In genomic region chr5:147427784-147428401, GRCh38 we compare ENCODE assay signal across 16 cellular contexts.
DNase-seq lines count a peak whose midpoint lies in the region; ATAC-seq and TF ChIP-seq lines count a peak whose summit lies in the region.
"Had no signal": no experiment of that assay in that cellular context is flagged by ENCODE, and none has a peak within 500 bp of the region (broad histone marks: within the 10 kb centered on the region; RNA-seq: fewer than 3 reads in every experiment).

No MANE protein-coding gene starts in this region.

- no peak overlapping the region for H3K4ac ChIP-seq in IMR-90 (ENCODE audit: low read depth, low read length)

- H3K9me3 ChIP-seq in IMR-90 (ENCODE audit: control insufficient read depth, insufficient read depth, low read length) (no peaks in the 10 kb centered on the region), sigmoid colon (no peaks in the 10 kb centered on the region)

- no peak overlapping the region for H2AK9ac ChIP-seq in IMR-90 (replicated peaks; ENCODE audit: low read depth, low read length, poor library complexity)

- H4K20me1 ChIP-seq in IMR-90 (ENCODE audit: insufficient read depth, low read length) = no peaks in the 10 kb centered on the region

- ATAC-seq in IMR-90 (ENCODE audit: low read depth) = peak; percentile 73
- ATAC-seq: HepG2 had no signal

- H4K5ac ChIP-seq in IMR-90 (ENCODE audit: low read depth, low read length) = no peak overlapping the region

- H3K27me3 ChIP-seq in IMR-90 (ENCODE audit: control insufficient read depth, insufficient read depth, low read length) (no peaks in the 10 kb centered on the region), sigmoid colon (no peaks in the 10 kb centered on the region)

- no peak for TF ChIP-seq POLR2A in IMR-90 (IDR thresholded peaks at IDR 0.05; ENCODE audit: low read depth, low read length)
- TF ChIP-seq POLR2A in sigmoid colon (IDR thresholded peaks at IDR 0.05) = no peak
- no peak for TF ChIP-seq POLR2A in lower leg skin (IDR thresholded peaks at IDR 0.05)

- no peak overlapping the region for H2BK15ac ChIP-seq in IMR-90 (ENCODE audit: low read depth, low read length)

- no peak for TF ChIP-seq EP300 in sigmoid colon (IDR thresholded peaks at IDR 0.05)

- H3K4me3 Mint-ChIP-seq in brain = peak overlapping the region in 1 of 5 experiments; percentile 26
- H3K4me3 Mint-ChIP-seq: activated CD4-positive, alpha-beta memory T cell treated with anti-CD3 and anti-CD28 coated beads, Interleukin-2, amount 10 ng/mL, durations not matched to agents 7 days and 5 days had no signal

- TF ChIP-seq CTCF in IMR-90 (conservative IDR thresholded peaks at IDR 0.05; ENCODE audit: low read depth, low read length) (no peak), brain (conservative IDR thresholded peaks at IDR 0.05) (no peak), sigmoid colon (IDR thresholded peaks at IDR 0.05) (no peak), lower leg skin (IDR thresholded peaks at IDR 0.05) (no peak)

- H3K4me3 ChIP-seq in IMR-90 (ENCODE audit: insufficient read depth, low read depth, low read length) (no peak overlapping the region), sigmoid colon (no peak overlapping the region), lower leg skin (ENCODE audit: low read depth, poor library complexity, severe bottlenecking) (no peak overlapping the region)

- in situ Hi-C loops in IMR-90 (cut with MboI; ENCODE audit: low sequenced_read_pairs) = no loop called here
- in situ Hi-C loops in KBM-7 (cut with MboI; ENCODE audit: low pct_unique_long_range_greater_than_20kb, low sequenced_read_pairs) = no loop called here

- no peak for TF ChIP-seq RAD21 in IMR-90 (IDR thresholded peaks at IDR 0.05; ENCODE audit: low read length)

- H3K4me1 ChIP-seq in IMR-90 (ENCODE audit: control insufficient read depth, insufficient read depth, low read length) (peaks cover 9% of the 10 kb centered on the region), sigmoid colon (peaks cover 0 to 70% (median 69%) of the 10 kb centered on the region in 4 donors)

- no peak overlapping the region for H3K18ac ChIP-seq in IMR-90 (ENCODE audit: low read depth, low read length)

- H3K4me2 ChIP-seq in IMR-90 (ENCODE audit: low read depth, low read length) = no peak overlapping the region

- no peak overlapping the region for H2AK5ac ChIP-seq in IMR-90 (ENCODE audit: low read depth, low read length)

- dilution Hi-C loops in IMR-90 (cut with HindIII; ENCODE audit: low sequenced_read_pairs, unreplicated experiment) = no loop called here

- no peak overlapping the region for H3K9ac ChIP-seq in IMR-90 (ENCODE audit: low read depth, low read length)
- H3K9ac ChIP-seq: parathyroid adenoma had no signal

- CTCF ChIA-PET in IMR-90 (lab: Yijun Ruan, JAX) = no interaction called here

- no peak overlapping the region for H2BK5ac ChIP-seq in IMR-90 (ENCODE audit: low read depth, low read length, poor library complexity, severe bottlenecking)

- DNase-seq in IMR-90 (peak; percentile 60), glomerular visceral epithelial cell (ENCODE audit: extremely low spot score) (peak; percentile 22), sigmoid colon (no peak), lower leg skin (ENCODE audit: low spot score in 2 of 2) (no peak), cerebellar nuclear complex (lab: John Stamatoyannopoulos, UW) (no peak), iPS-NIHi11 (ENCODE audit: low spot score) (no peak), KBM-7 (no peak)
- DNase-seq: activated CD4-positive, alpha-beta memory T cell treated with anti-CD3 and anti-CD28 coated beads, Interleukin-2, amount 10 ng/mL, durations not matched to agents 7 days and 5 days; C1 segment of cervical spinal cord; head of caudate nucleus; NCI-H1694 treated with DMSO at 0.1 percent for 48 hours; OCI-M1; stimulated activated CD4-positive, alpha-beta T cell treated with anti-CD3 and anti-CD28 coated beads, Interleukin-1b, Interleukin-23, amount 100 ng/mL, for 48 hours had no signal

- H3K56ac ChIP-seq in IMR-90 (ENCODE audit: extremely low read depth, insufficient read depth, low read length) = no peak overlapping the region

- H3K36me3 Mint-ChIP-seq in brain = peaks cover 69% of the 10 kb centered on the region

- H2AFZ ChIP-seq in IMR-90 (replicated peaks; ENCODE audit: low read length, poor library complexity) = no peak overlapping the region
- H2AFZ ChIP-seq: parathyroid adenoma had no signal

- intact Hi-C loops in IMR-90 (cut with micrococcal nuclease) (no loop called here), sigmoid colon (cut with DNase I) (no loop called here), lower leg skin (cut with DNase I; ENCODE audit: low total_unique reads) (no loop called here)

- H3K36me3 ChIP-seq in IMR-90 (ENCODE audit: control insufficient read depth, insufficient read depth, low read length) (no peaks in the 10 kb centered on the region), sigmoid colon (peaks cover 0 to 17% (median 4%) of the 10 kb centered on the region in 4 donors)

- no CpG with 5 or more reads among the region's 1 CpG for WGBS in IMR-90 (ENCODE audit: extremely low coverage in 2 of 2, insufficient read length in 1 of 2), 2 experiments
- WGBS in sigmoid colon, 2 donors = 59 to 81% methylated on average over 1 of the region's 1 CpG
- WGBS in lower leg skin, 2 donors = 44 to 45% methylated on average over 1 of the region's 1 CpG

- peak overlapping the region in 4 of 5 experiments; percentile 4 to 93 (median 83) for H3K27ac Mint-ChIP-seq in brain
- H3K27ac Mint-ChIP-seq: activated CD4-positive, alpha-beta memory T cell treated with anti-CD3 and anti-CD28 coated beads, Interleukin-2, amount 10 ng/mL, durations not matched to agents 7 days and 5 days had no signal

- no peak overlapping the region for H4K8ac ChIP-seq in IMR-90 (ENCODE audit: low read depth in 2 of 2, low read length in 2 of 2)

- POLR2A ChIA-PET in IMR-90 (lab: Charles Lee; ENCODE audit: unreplicated experiment) = no interaction called here

- H3K23ac ChIP-seq in IMR-90 (ENCODE audit: low read depth, low read length) = no peak overlapping the region

- no peaks in the 10 kb centered on the region; the same call in 1 of the 2 replicates for H3K9me1 ChIP-seq in IMR-90 (ENCODE audit: insufficient read depth, low read length)

- peaks cover 30 to 44% of the 10 kb centered on the region in 2 experiments for H3K79me1 ChIP-seq in IMR-90 (ENCODE audit: low read depth in 1 of 2, low read length in 2 of 2)

- no peaks in the 10 kb centered on the region for H3K27me3 Mint-ChIP-seq in brain
- H3K27me3 Mint-ChIP-seq: activated CD4-positive, alpha-beta memory T cell treated with anti-CD3 and anti-CD28 coated beads, Interleukin-2, amount 10 ng/mL, durations not matched to agents 7 days and 5 days had no signal

- no peak overlapping the region for H3K14ac ChIP-seq in IMR-90 (replicated peaks; ENCODE audit: low read depth, low read length)

- peaks cover 75% of the 10 kb centered on the region for H3K4me1 Mint-ChIP-seq in brain
- H3K4me1 Mint-ChIP-seq: activated CD4-positive, alpha-beta memory T cell treated with anti-CD3 and anti-CD28 coated beads, Interleukin-2, amount 10 ng/mL, durations not matched to agents 7 days and 5 days had no signal

- H4K91ac ChIP-seq in IMR-90 (ENCODE audit: insufficient read depth, low read depth, low read length) = no peak overlapping the region

- no peak overlapping the region for H3K27ac ChIP-seq in IMR-90 (ENCODE audit: insufficient read depth, low read length)
- H3K27ac ChIP-seq in sigmoid colon = peak overlapping the region; percentile 10 to 78 (median 74)
- H3K27ac ChIP-seq: parathyroid adenoma had no signal

- H3K9me3 Mint-ChIP-seq in brain = peaks cover 0 to 4% (median 3%) of the 10 kb centered on the region in 5 experiments
- H3K9me3 Mint-ChIP-seq: activated CD4-positive, alpha-beta memory T cell treated with anti-CD3 and anti-CD28 coated beads, Interleukin-2, amount 10 ng/mL, durations not matched to agents 7 days and 5 days had no signal

- BruUV-seq in IMR-90 (replicated peaks; lab: Mats Ljungman, UMichigan) = no TSS peak

- no peak overlapping the region for H2BK120ac ChIP-seq in IMR-90 (ENCODE audit: low read depth, low read length)

- no peak overlapping the region for H2BK20ac ChIP-seq in IMR-90 (ENCODE audit: low read depth, low read length)

TF ChIP-seq in IMR-90, 13 proteins besides CTCF, POLR2A, EP300 and RAD21:
- no peak for TF ChIP-seq MXI1 (IDR thresholded peaks at IDR 0.05; ENCODE audit: borderline replicate concordance, low read depth, low read length)
- no peak for TF ChIP-seq ELK1 (IDR thresholded peaks at IDR 0.05; ENCODE audit: borderline replicate concordance, low read depth, low read length)
- no peak for TF ChIP-seq NFE2L2 (IDR thresholded peaks at IDR 0.05; ENCODE audit: low read depth, low read length)
- TF ChIP-seq USF2 (IDR thresholded peaks at IDR 0.05; ENCODE audit: low read depth, low read length) = no peak
- TF ChIP-seq MAZ (IDR thresholded peaks at IDR 0.05; ENCODE audit: borderline replicate concordance, low read depth, low read length) = no peak
- no peak for TF ChIP-seq BHLHE40 (IDR thresholded peaks at IDR 0.05; ENCODE audit: low read depth, low read length)
- TF ChIP-seq RCOR1 (IDR thresholded peaks at IDR 0.05; ENCODE audit: insufficient replicate concordance, low read length) = no peak
- TF ChIP-seq RFX5 (IDR thresholded peaks at IDR 0.05; ENCODE audit: low read depth, low read length) = no peak
- TF ChIP-seq FOS (IDR thresholded peaks at IDR 0.05; ENCODE audit: low read depth, low read length) = no peak
- TF ChIP-seq MAFK (IDR thresholded peaks at IDR 0.05; ENCODE audit: low read depth, low read length) = no peak
- TF ChIP-seq CHD1 (IDR thresholded peaks at IDR 0.05; ENCODE audit: low read depth, low read length) = no peak
- no peak for TF ChIP-seq SMC3 (IDR thresholded peaks at IDR 0.05; ENCODE audit: low read depth, low read length)
- TF ChIP-seq CEBPB (IDR thresholded peaks at IDR 0.05; ENCODE audit: low read depth, low read length) = no peak

Comparison
In these comparisons a context has a peak if more than half of its experiments do, and no peak if none do; other contexts are left out.
1. DNase-seq: peak in IMR-90 (single experiment) and glomerular visceral epithelial cell (single experiment); none in sigmoid colon (single experiment), lower leg skin (0 of 2), cerebellar nuclear complex (0 of 2), iPS-NIHi11 (single experiment) and KBM-7 (single experiment).